8 cellular contexts compared by ENCODE assay signal in genomic region chr2:201235865-201236811, GRCh38. TPM values are rescaled to one million over a fixed set of nuclear protein-coding genes. Genes with fewer than 3 reads are reported as not detected.
DNase-seq lines count a peak whose midpoint lies in the region; ATAC-seq, FAIRE-seq and TF ChIP-seq lines count a peak whose summit lies in the region.

No MANE protein-coding gene starts in this region.

- H3K4me3 ChIP-seq in HepG2 (replicated peaks in 1 of 3; ENCODE audit: insufficient read depth in 1 of 3, low read depth in 2 of 3, low read length in 3 of 3) = peak overlapping the region; percentile 12 to 98 (median 89); a peak in 4 of 6 replicates

- no TSS peak for BruUV-seq in HepG2 (replicated peaks; lab: Mats Ljungman, UMichigan)

- peak overlapping the region; percentile 84 for H3K4me2 ChIP-seq in HepG2 (ENCODE audit: low read depth, low read length)

- TF ChIP-seq EP300 in HepG2 (IDR thresholded peaks at IDR 0.05; ENCODE audit: low read depth in 2 of 2, low read length in 2 of 2) (no peak), HepG2 (CRISPR knock-in tag; IDR thresholded peaks at IDR 0.05; ENCODE audit: borderline replicate concordance) (no peak)

- no peak overlapping the region for H3K27ac ChIP-seq in HepG2 (ENCODE audit: extremely low read length, insufficient read depth, low read length)

- H3K9ac ChIP-seq in HepG2 (ENCODE audit: insufficient read depth, low read depth, low read length) = peak overlapping the region; percentile 20; the same call in 1 of the 2 replicates

- H4K20me1 ChIP-seq in HepG2 (ENCODE audit: insufficient read depth, low read length) = 0 out of 2 replicates have a peak, but pooled peaks cover 4% of the 10 kb centered on the region

- CTCF ChIA-PET in HepG2 (lab: Yijun Ruan, JAX; ENCODE audit: low intra/inter-chr PET ratio, low total read pairs) = interaction anchor here (1.1 to 1.6 kb wide), 3 partner anchors 127 to 479 kb away, joined by 3 to 37 read pairs (median 4); no protein-coding TSS in a partner anchor

- FAIRE-seq in HepG2 (lab: Jason Lieb, UNC) = peak; percentile 44

- peak; percentile 3; the same call in 1 of the 3 replicates for ATAC-seq in HepG2
- ATAC-seq in HG02571 (IDR thresholded peaks at IDR 0.05; ENCODE audit: unreplicated experiment) = no peak

- POLR2A ChIA-PET in HepG2 (lab: Yijun Ruan, JAX) = interaction anchor here (1.6 kb wide), 1 partner anchor 53 kb away, joined by 3 read pairs; the partner anchor contains the start of gene CASP10

- in situ Hi-C loops in HepG2 (cut with HindIII; ENCODE audit: extremely low pct_ligation_motif_present, low pct_unique_long_range_greater_than_20kb) = no loop called here

- peaks cover 47% of the 10 kb centered on the region for H3K79me2 ChIP-seq in HepG2 (ENCODE audit: insufficient read depth, low read length)

- peak; percentile 93 for TF ChIP-seq RAD21 in HepG2 (CRISPR knock-in tag; IDR thresholded peaks at IDR 0.05)

- H2AFZ ChIP-seq in HepG2 (ENCODE audit: low read length) = no peak overlapping the region

- H3K4me1 ChIP-seq in HepG2 (ENCODE audit: insufficient read depth, low read length) = peaks cover 43% of the 10 kb centered on the region

- TF ChIP-seq POLR2A in HepG2 (IDR thresholded peaks at IDR 0.05; ENCODE audit: insufficient read depth in 1 of 2, low read depth in 2 of 2, low read length in 2 of 2) = no peak

- DNase-seq in NCI-H2081 (lab: John Stamatoyannopoulos, UW) = peak; percentile 27 to 51
- no peak for DNase-seq in NCI-H2081 treated with DMSO at 0.1 percent for 48 hours (lab: John Stamatoyannopoulos, UW)
- peak; percentile 63 for DNase-seq in MV-4-11 (lab: John Stamatoyannopoulos, UW)
- DNase-seq in T-helper 2 cell = peak in 3 of 5 experiments; percentile 19 to 81 (median 53)
- DNase-seq in cerebellar cortex (ENCODE audit: low spot score) = peak; percentile 71
- peak; percentile 70 for DNase-seq in HepG2 (ENCODE audit: low spot score)
- DNase-seq in stimulated activated CD8-positive, alpha-beta memory T cell treated with anti-CD3 and anti-CD28 coated beads, Interleukin-4, amount 100 ng/mL, for 48 hours = peak; percentile 56

- TF ChIP-seq CTCF in HepG2 (CRISPR knock-in tag; IDR thresholded peaks at IDR 0.05) = peak; percentile 81

- H3K27me3 ChIP-seq in HepG2 (ENCODE audit: control insufficient read depth in 1 of 2, insufficient read depth in 2 of 2, low read length in 2 of 2) = no peaks in the 10 kb centered on the region; a peak in 1 of 5 replicates

- no peaks in the 10 kb centered on the region for H3K9me3 ChIP-seq in HepG2 (ENCODE audit: low read length)

- intact Hi-C loops in HepG2 (cut with micrococcal nuclease; ENCODE audit: unreplicated experiment) = loop anchor here (1.0 to 10.0 kb wide), 4 partner anchors 128 to 549 kb away; partner anchors contain the start of genes ALS2 and TMEM237

- H3K36me3 ChIP-seq in HepG2 (replicated peaks in 1 of 2; ENCODE audit: control insufficient read depth in 1 of 2, insufficient read depth in 2 of 2, low read length in 2 of 2) = peaks cover 4 to 29% of the 10 kb centered on the region in 2 experiments; a peak in 4 of 5 replicates

- 66% methylated on average over 14 of the region's 14 CpGs for WGBS in HepG2 (ENCODE audit: low lambda C conversion rate)

TF ChIP-seq in HepG2, 621 proteins besides CTCF, POLR2A, EP300 and RAD21 (continues in another document):
- no peak for TF ChIP-seq NBN (conservative IDR thresholded peaks at IDR 0.05)
- TF ChIP-seq NCOA5 (CRISPR knock-in tag; IDR thresholded peaks at IDR 0.05) = no peak
- TF ChIP-seq PATZ1 (CRISPR knock-in tag; IDR thresholded peaks at IDR 0.05) = no peak
- 0 out of 2 replicates have a peak, but pooled peaks have one; percentile 42 for TF ChIP-seq ZGPAT (CRISPR knock-in tag; IDR thresholded peaks at IDR 0.05)
- TF ChIP-seq TSC22D2 (CRISPR knock-in tag; IDR thresholded peaks at IDR 0.05; ENCODE audit: borderline replicate concordance) = peak; percentile 40; the same call in 1 of the 2 replicates
- peak; percentile 24; the same call in 1 of the 2 replicates for TF ChIP-seq RXRB (CRISPR knock-in tag; IDR thresholded peaks at IDR 0.05; ENCODE audit: borderline replicate concordance)
- TF ChIP-seq IRX3 (CRISPR knock-in tag; IDR thresholded peaks at IDR 0.05; ENCODE audit: borderline replicate concordance, low read depth) = no peak
- 0 out of 2 replicates have a peak, but pooled peaks have one; percentile 47 for TF ChIP-seq ZFP90 (CRISPR knock-in tag; IDR thresholded peaks at IDR 0.05; ENCODE audit: borderline replicate concordance)

RNA-seq across cellular contexts. Expression of gene CASP8, which starts 24.2 kb away (rescaled TPM):
- total RNA-seq in HepG2 (2016; rRNA removed; fragmentation: Illumina TruSeq; extraction: Trizol) = 52.8 and 60.9 TPM in 2 replicates
- 4.5 and 4.7 TPM in 2 replicates for total RNA-seq in HepG2 (2016; cell fraction: cytosol; rRNA removed; fragmentation: Illumina TruSeq; extraction: Trizol; ENCODE audit: low read depth)
- 53.5 and 59.7 TPM in 2 replicates for total RNA-seq in HepG2 (2016; cell fraction: insoluble cytoplasmic fraction; rRNA removed; fragmentation: Illumina TruSeq; extraction: Trizol)
- total RNA-seq in HepG2 (2016; cell fraction: membrane; rRNA removed; fragmentation: Illumina TruSeq; extraction: Trizol) = 8.5 and 10.6 TPM in 2 replicates
- 51.8 and 63.9 TPM in 2 replicates for total RNA-seq in HepG2 (2016; cell fraction: nucleus; rRNA removed; fragmentation: Illumina TruSeq; extraction: Trizol)
- polyA plus RNA-seq in HepG2 (2011; rRNA removed) = 25.0 and 28.0 TPM in 2 replicates
- 10.5 and 15.9 TPM in 2 replicates for polyA plus RNA-seq in HepG2 (2011; cell fraction: cytosol; rRNA removed)
- polyA plus RNA-seq in HepG2 (2011; cell fraction: nucleus; rRNA removed) = 57.5 and 66.0 TPM in 2 replicates
- 20.2 and 27.3 TPM in 2 replicates for polyA plus RNA-seq in HepG2 (2012)
- 1.3 and 1.7 TPM in 2 replicates for polyA plus RNA-seq in HepG2 (2016; cell fraction: cytosol; fragmentation: Illumina TruSeq; extraction: Trizol; ENCODE audit: low read depth)
- 45.6 and 48.1 TPM in 2 replicates for polyA plus RNA-seq in HepG2 (2016; cell fraction: insoluble cytoplasmic fraction; fragmentation: Illumina TruSeq; extraction: Trizol; ENCODE audit: low read depth)
- polyA plus RNA-seq in HepG2 (2016; cell fraction: membrane; fragmentation: Illumina TruSeq; extraction: Trizol; ENCODE audit: low read depth) = 4.1 and 5.4 TPM in 2 replicates
- 61.4 and 62.4 TPM in 2 replicates for polyA plus RNA-seq in HepG2 (2016; cell fraction: nucleus; fragmentation: Illumina TruSeq; extraction: Trizol; ENCODE audit: insufficient read depth, low read depth)
- polyA minus RNA-seq in HepG2 (2011; rRNA and poly(A)+ RNA removed; ENCODE audit: low replicate concordance) = 16.2 and 17.9 TPM in 2 replicates
- polyA minus RNA-seq in HepG2 (2011; cell fraction: cytosol; rRNA and poly(A)+ RNA removed) = 16.5 and 18.2 TPM in 2 replicates
- 43.9 and 54.2 TPM in 2 replicates for polyA minus RNA-seq in HepG2 (2011; cell fraction: nucleus; rRNA and poly(A)+ RNA removed)

RNA-seq across cellular contexts. Expression of gene CASP10, which starts 53.2 kb away (rescaled TPM):
- total RNA-seq in HepG2 (2016; rRNA removed; fragmentation: Illumina TruSeq; extraction: Trizol) = 22.2 and 31.1 TPM in 2 replicates
- total RNA-seq in HepG2 (2016; cell fraction: cytosol; rRNA removed; fragmentation: Illumina TruSeq; extraction: Trizol; ENCODE audit: low read depth) = 1.6 and 2.2 TPM in 2 replicates
- total RNA-seq in HepG2 (2016; cell fraction: insoluble cytoplasmic fraction; rRNA removed; fragmentation: Illumina TruSeq; extraction: Trizol) = 22.9 and 30.3 TPM in 2 replicates
- total RNA-seq in HepG2 (2016; cell fraction: membrane; rRNA removed; fragmentation: Illumina TruSeq; extraction: Trizol) = 6.6 and 8.3 TPM in 2 replicates
- 26.9 and 27.1 TPM in 2 replicates for total RNA-seq in HepG2 (2016; cell fraction: nucleus; rRNA removed; fragmentation: Illumina TruSeq; extraction: Trizol)
- polyA plus RNA-seq in HepG2 (2011; rRNA removed) = 23.8 and 25.1 TPM in 2 replicates
- polyA plus RNA-seq in HepG2 (2011; cell fraction: cytosol; rRNA removed) = 12.7 and 16.6 TPM in 2 replicates
- 24.5 and 34.7 TPM in 2 replicates for polyA plus RNA-seq in HepG2 (2011; cell fraction: nucleus; rRNA removed)
- 11.2 and 17.0 TPM in 2 replicates for polyA plus RNA-seq in HepG2 (2012)
- polyA plus RNA-seq in HepG2 (2016; cell fraction: cytosol; fragmentation: Illumina TruSeq; extraction: Trizol; ENCODE audit: low read depth) = 0.84 and 1.2 TPM in 2 replicates
- 14.4 and 15.3 TPM in 2 replicates for polyA plus RNA-seq in HepG2 (2016; cell fraction: insoluble cytoplasmic fraction; fragmentation: Illumina TruSeq; extraction: Trizol; ENCODE audit: low read depth)
- 1.9 and 2.2 TPM in 2 replicates for polyA plus RNA-seq in HepG2 (2016; cell fraction: membrane; fragmentation: Illumina TruSeq; extraction: Trizol; ENCODE audit: low read depth)
- polyA plus RNA-seq in HepG2 (2016; cell fraction: nucleus; fragmentation: Illumina TruSeq; extraction: Trizol; ENCODE audit: insufficient read depth, low read depth) = 20.1 and 22.5 TPM in 2 replicates
- 7.9 and 31.1 TPM in 2 replicates for polyA minus RNA-seq in HepG2 (2011; rRNA and poly(A)+ RNA removed; ENCODE audit: low replicate concordance)
- 14.6 and 20.1 TPM in 2 replicates for polyA minus RNA-seq in HepG2 (2011; cell fraction: cytosol; rRNA and poly(A)+ RNA removed)
- 47.4 and 79.1 TPM in 2 replicates for polyA minus RNA-seq in HepG2 (2011; cell fraction: nucleus; rRNA and poly(A)+ RNA removed)
